In the genomic region with DNA sequence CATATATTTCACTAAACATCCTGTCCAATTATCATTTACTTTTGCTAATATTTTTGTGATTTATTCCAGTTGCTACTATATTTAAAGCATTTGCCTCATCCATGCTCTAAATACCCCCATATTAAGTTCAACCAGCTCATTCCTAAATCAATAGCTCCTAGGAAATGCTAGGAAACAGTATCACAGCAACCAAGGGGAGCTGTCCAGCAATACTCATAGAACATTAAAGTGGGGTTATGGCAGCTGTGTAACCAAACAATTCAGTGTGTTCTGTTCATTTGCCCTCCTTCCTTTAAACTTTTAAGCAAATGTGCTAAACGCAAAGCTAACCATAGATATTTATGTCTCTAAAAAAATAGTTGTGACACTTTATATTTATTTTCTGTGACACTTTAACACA, we compare ENCODE assay signal across 28 cellular contexts. TPM values are rescaled to one million over a fixed set of nuclear protein-coding genes. Genes with fewer than 3 reads are reported as not detected.
DNase-seq lines count a peak whose midpoint lies in the region; ATAC-seq and TF ChIP-seq lines count a peak whose summit lies in the region.
"Had no signal": no experiment of that assay in that cellular context is flagged by ENCODE, and none has a peak within 500 bp of the region (broad histone marks: within the 10 kb centered on the region; RNA-seq: fewer than 3 reads in every experiment).

No MANE protein-coding gene starts in this region.

- ATAC-seq in HG03378 (IDR thresholded peaks at IDR 0.05; ENCODE audit: unreplicated experiment) (no peak), WTC11 (no peak)
- ATAC-seq: activated CD8-positive, alpha-beta memory T cell treated with anti-CD3 and anti-CD28 coated beads, Interleukin-2, amount 10 ng/mL, durations not matched to agents 7 days and 5 days had no signal

- POLR2A ChIA-PET in WTC11 (lab: Charles Lee): no interaction called here

- H3K4me1 Mint-ChIP-seq in WTC11: peaks cover 4% of the 10 kb centered on the region
- H3K4me1 Mint-ChIP-seq: activated CD8-positive, alpha-beta memory T cell treated with anti-CD3 and anti-CD28 coated beads, Interleukin-2, amount 10 ng/mL, durations not matched to agents 7 days and 5 days had no signal

- H3K9me3 Mint-ChIP-seq in WTC11: no peaks in the 10 kb centered on the region

- H3K27ac Mint-ChIP-seq in WTC11: no peak overlapping the region
- H3K27ac Mint-ChIP-seq: activated CD8-positive, alpha-beta memory T cell treated with anti-CD3 and anti-CD28 coated beads, Interleukin-2, amount 10 ng/mL, durations not matched to agents 7 days and 5 days; B cell; naive B cell had no signal

- TF ChIP-seq CTCF in WTC11 (IDR thresholded peaks at IDR 0.05): no peak

- H3K27me3 Mint-ChIP-seq in WTC11 (ENCODE audit: low read depth): no peaks in the 10 kb centered on the region
- H3K27me3 Mint-ChIP-seq: naive B cell had no signal

- DNase-seq in DMS53 (lab: John Stamatoyannopoulos, UW) (peak; percentile 8), DMS53 treated with DMSO at 0.1 percent for 48 hours (lab: John Stamatoyannopoulos, UW; ENCODE audit: unreplicated experiment) (no peak), NCI-H146 (lab: John Stamatoyannopoulos, UW) (peak; percentile 79), astrocyte of the hippocampus (ENCODE audit: low read depth, low spot score) (peak; percentile 10), myocyte (ENCODE audit: low read depth) (peak; percentile 37), amniotic stem cell (lab: John Stamatoyannopoulos, UW) (no peak), WTC11 (ENCODE audit: low spot score) (no peak)
- DNase-seq: 8988T; activated CD4-positive, alpha-beta T cell treated with anti-CD3 and anti-CD28 coated beads, Interleukin-2, amount 50 U/mL, for 1 hour; activated CD8-positive, alpha-beta memory T cell treated with anti-CD3 and anti-CD28 coated beads, Interleukin-2, amount 10 ng/mL, durations not matched to agents 7 days and 5 days; activated naive CD4-positive, alpha-beta T cell treated with anti-CD3 and anti-CD28 coated beads, Interleukin-2, amount 50 U/mL, for 16 hours; anterior cingulate cortex; caudate nucleus; DND-41; dorsolateral prefrontal cortex; GM23248; head of caudate nucleus; naive B cell; NCI-H2107; NCI-H524; occipital lobe; stimulated activated CD4-positive, alpha-beta T cell treated with anti-CD3 and anti-CD28 coated beads, Interleukin-12 subunit alpha, Interleukin-12 subunit beta, amount 100 ng/mL, for 4 hours; stimulated activated CD4-positive, alpha-beta T cell treated with anti-CD3 and anti-CD28 coated beads, Interleukin-4, amount 100 ng/mL, for 4 hours; stimulated activated naive CD4-positive, alpha-beta T cell; T-helper 9 cell had no signal

- no peak overlapping the region for H3K4me3 Mint-ChIP-seq in WTC11
- H3K4me3 Mint-ChIP-seq: activated CD8-positive, alpha-beta memory T cell treated with anti-CD3 and anti-CD28 coated beads, Interleukin-2, amount 10 ng/mL, durations not matched to agents 7 days and 5 days; B cell; naive B cell had no signal

- CTCF ChIA-PET in WTC11 (lab: Charles Lee): no interaction called here

- no peaks in the 10 kb centered on the region for H3K36me3 Mint-ChIP-seq in WTC11
- H3K36me3 Mint-ChIP-seq: activated CD8-positive, alpha-beta memory T cell treated with anti-CD3 and anti-CD28 coated beads, Interleukin-2, amount 10 ng/mL, durations not matched to agents 7 days and 5 days; naive B cell had no signal

TF ChIP-seq in WTC11, 78 proteins besides CTCF, POLR2A, EP300 and RAD21:
- TF ChIP-seq, protein P1, sequence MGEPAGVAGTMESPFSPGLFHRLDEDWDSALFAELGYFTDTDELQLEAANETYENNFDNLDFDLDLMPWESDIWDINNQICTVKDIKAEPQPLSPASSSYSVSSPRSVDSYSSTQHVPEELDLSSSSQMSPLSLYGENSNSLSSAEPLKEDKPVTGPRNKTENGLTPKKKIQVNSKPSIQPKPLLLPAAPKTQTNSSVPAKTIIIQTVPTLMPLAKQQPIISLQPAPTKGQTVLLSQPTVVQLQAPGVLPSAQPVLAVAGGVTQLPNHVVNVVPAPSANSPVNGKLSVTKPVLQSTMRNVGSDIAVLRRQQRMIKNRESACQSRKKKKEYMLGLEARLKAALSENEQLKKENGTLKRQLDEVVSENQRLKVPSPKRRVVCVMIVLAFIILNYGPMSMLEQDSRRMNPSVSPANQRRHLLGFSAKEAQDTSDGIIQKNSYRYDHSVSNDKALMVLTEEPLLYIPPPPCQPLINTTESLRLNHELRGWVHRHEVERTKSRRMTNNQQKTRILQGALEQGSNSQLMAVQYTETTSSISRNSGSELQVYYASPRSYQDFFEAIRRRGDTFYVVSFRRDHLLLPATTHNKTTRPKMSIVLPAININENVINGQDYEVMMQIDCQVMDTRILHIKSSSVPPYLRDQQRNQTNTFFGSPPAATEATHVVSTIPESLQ (CRISPR knock-in tag; IDR thresholded peaks at IDR 0.05): no peak
- TF ChIP-seq ESRRA (CRISPR knock-in tag; IDR thresholded peaks at IDR 0.05; ENCODE audit: borderline replicate concordance) (no peak), KAT7 (CRISPR knock-in tag; IDR thresholded peaks at IDR 0.05; ENCODE audit: borderline replicate concordance) (no peak), ZNF263 (CRISPR knock-in tag; IDR thresholded peaks at IDR 0.05; ENCODE audit: low read depth) (no peak), ZNF423 (CRISPR knock-in tag; IDR thresholded peaks at IDR 0.05) (no peak), ZNF416 (CRISPR knock-in tag; IDR thresholded peaks at IDR 0.05) (no peak), FOXP1 (CRISPR knock-in tag; IDR thresholded peaks at IDR 0.05; ENCODE audit: borderline replicate concordance) (no peak), NR2C2 (CRISPR knock-in tag; IDR thresholded peaks at IDR 0.05) (no peak), CBFB (CRISPR knock-in tag; IDR thresholded peaks at IDR 0.05; ENCODE audit: low read depth) (no peak)
- TF ChIP-seq, protein P2, sequence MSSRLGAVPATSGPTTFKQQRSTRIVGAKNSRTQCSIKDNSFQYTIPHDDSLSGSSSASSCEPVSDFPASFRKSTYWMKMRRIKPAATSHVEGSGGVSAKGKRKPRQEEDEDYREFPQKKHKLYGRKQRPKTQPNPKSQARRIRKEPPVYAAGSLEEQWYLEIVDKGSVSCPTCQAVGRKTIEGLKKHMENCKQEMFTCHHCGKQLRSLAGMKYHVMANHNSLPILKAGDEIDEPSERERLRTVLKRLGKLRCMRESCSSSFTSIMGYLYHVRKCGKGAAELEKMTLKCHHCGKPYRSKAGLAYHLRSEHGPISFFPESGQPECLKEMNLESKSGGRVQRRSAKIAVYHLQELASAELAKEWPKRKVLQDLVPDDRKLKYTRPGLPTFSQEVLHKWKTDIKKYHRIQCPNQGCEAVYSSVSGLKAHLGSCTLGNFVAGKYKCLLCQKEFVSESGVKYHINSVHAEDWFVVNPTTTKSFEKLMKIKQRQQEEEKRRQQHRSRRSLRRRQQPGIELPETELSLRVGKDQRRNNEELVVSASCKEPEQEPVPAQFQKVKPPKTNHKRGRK (CRISPR knock-in tag; IDR thresholded peaks at IDR 0.05; ENCODE audit: borderline replicate concordance): no peak
- TF ChIP-seq, protein P3, sequence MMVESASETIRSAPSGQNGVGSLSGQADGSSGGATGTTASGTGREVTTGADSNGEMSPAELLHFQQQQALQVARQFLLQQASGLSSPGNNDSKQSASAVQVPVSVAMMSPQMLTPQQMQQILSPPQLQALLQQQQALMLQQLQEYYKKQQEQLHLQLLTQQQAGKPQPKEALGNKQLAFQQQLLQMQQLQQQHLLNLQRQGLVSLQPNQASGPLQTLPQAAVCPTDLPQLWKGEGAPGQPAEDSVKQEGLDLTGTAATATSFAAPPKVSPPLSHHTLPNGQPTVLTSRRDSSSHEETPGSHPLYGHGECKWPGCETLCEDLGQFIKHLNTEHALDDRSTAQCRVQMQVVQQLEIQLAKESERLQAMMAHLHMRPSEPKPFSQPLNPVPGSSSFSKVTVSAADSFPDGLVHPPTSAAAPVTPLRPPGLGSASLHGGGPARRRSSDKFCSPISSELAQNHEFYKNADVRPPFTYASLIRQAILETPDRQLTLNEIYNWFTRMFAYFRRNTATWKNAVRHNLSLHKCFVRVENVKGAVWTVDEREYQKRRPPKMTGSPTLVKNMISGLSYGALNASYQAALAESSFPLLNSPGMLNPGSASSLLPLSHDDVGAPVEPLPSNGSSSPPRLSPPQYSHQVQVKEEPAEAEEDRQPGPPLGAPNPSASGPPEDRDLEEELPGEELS (CRISPR knock-in tag; IDR thresholded peaks at IDR 0.05): no peak
- TF ChIP-seq, protein P4, sequence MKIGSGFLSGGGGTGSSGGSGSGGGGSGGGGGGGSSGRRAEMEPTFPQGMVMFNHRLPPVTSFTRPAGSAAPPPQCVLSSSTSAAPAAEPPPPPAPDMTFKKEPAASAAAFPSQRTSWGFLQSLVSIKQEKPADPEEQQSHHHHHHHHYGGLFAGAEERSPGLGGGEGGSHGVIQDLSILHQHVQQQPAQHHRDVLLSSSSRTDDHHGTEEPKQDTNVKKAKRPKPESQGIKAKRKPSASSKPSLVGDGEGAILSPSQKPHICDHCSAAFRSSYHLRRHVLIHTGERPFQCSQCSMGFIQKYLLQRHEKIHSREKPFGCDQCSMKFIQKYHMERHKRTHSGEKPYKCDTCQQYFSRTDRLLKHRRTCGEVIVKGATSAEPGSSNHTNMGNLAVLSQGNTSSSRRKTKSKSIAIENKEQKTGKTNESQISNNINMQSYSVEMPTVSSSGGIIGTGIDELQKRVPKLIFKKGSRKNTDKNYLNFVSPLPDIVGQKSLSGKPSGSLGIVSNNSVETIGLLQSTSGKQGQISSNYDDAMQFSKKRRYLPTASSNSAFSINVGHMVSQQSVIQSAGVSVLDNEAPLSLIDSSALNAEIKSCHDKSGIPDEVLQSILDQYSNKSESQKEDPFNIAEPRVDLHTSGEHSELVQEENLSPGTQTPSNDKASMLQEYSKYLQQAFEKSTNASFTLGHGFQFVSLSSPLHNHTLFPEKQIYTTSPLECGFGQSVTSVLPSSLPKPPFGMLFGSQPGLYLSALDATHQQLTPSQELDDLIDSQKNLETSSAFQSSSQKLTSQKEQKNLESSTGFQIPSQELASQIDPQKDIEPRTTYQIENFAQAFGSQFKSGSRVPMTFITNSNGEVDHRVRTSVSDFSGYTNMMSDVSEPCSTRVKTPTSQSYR (CRISPR knock-in tag; IDR thresholded peaks at IDR 0.05): no peak

RNA-seq across cellular contexts. Expression of a gene that starts 41.1 kb away (rescaled TPM):
- total RNA-seq in myocyte: 4.0 and 7.8 TPM in 2 replicates
- polyA plus RNA-seq in myocyte (2012): 0.45 TPM
- 1.1 to 1.6 TPM (median 1.2 TPM) in 3 replicates for total RNA-seq in WTC11 (2021)
- total RNA-seq: endothelial cell of umbilical vein had no signal
- polyA plus RNA-seq: endothelial cell of umbilical vein, GM23248 had no signal

Comparison
In these comparisons a context has a peak if more than half of its experiments do, and no peak if none do; other contexts are left out.
1. DNase-seq: peak in DMS53 (single experiment), NCI-H146 (single experiment), astrocyte of the hippocampus (single experiment) and myocyte (single experiment); none in DMS53 treated with DMSO at 0.1 percent for 48 hours (single experiment), amniotic stem cell (single experiment) and WTC11 (single experiment).